In genomic region chr1:234479866-234480265, GRCh38 we compare ENCODE assay signal across 29 cellular contexts. TPM values are rescaled to one million over a fixed set of nuclear protein-coding genes. Genes with fewer than 3 reads are reported as not detected.
DNase-seq lines count a peak whose midpoint lies in the region; ATAC-seq, FAIRE-seq and TF ChIP-seq lines count a peak whose summit lies in the region.
"Had no signal": no experiment of that assay in that cellular context is flagged by ENCODE, and none has a peak within 500 bp of the region (broad histone marks: within the 10 kb centered on the region; RNA-seq: fewer than 3 reads in every experiment).

No MANE protein-coding gene starts in this region.

- no peaks in the 10 kb centered on the region for H3K9me3 ChIP-seq in OCI-LY7 (ENCODE audit: low read length)
- H3K9me3 ChIP-seq: A549, gastrocnemius medialis, HAP-1, Peyer's patch, prostate gland, thoracic aorta, vagina had no signal

- H4K20me1 ChIP-seq in OCI-LY7 (ENCODE audit: insufficient read depth, low read length) = no peaks in the 10 kb centered on the region

- H3K4me3 ChIP-seq in OCI-LY7 (ENCODE audit: low read depth, low read length, poor library complexity, severe bottlenecking) = no peak overlapping the region

- no peak for ATAC-seq in HG03571 (IDR thresholded peaks at IDR 0.05; ENCODE audit: unreplicated experiment)
- ATAC-seq: gastrocnemius medialis; stimulated activated naive CD8-positive, alpha-beta T cell treated with anti-CD3 and anti-CD28 coated beads, Interleukin-15, amount 100 ng/mL, for 72 hours had no signal

- peaks cover 31% of the 10 kb centered on the region for H3K4me1 Mint-ChIP-seq in activated naive CD4-positive, alpha-beta T cell treated with anti-CD3 and anti-CD28 coated beads, Interleukin-2, amount 10 ng/mL, durations not matched to agents 7 days and 5 days
- peaks cover 16 to 31% of the 10 kb centered on the region in 2 donors for H3K4me1 Mint-ChIP-seq in immature natural killer cell
- peaks cover 12% of the 10 kb centered on the region for H3K4me1 Mint-ChIP-seq in osteocyte (ENCODE audit: unreplicated experiment)

- DNase-seq in activated naive CD4-positive, alpha-beta T cell treated with anti-CD3 and anti-CD28 coated beads, Interleukin-2, amount 10 ng/mL, durations not matched to agents 7 days and 5 days = no peak
- DNase-seq in activated naive CD4-positive, alpha-beta T cell (lab: John Stamatoyannopoulos, UW) = no peak
- DNase-seq in OCI-LY7 (ENCODE audit: low spot score) (no peak), immature natural killer cell (no peak), osteocyte (ENCODE audit: extremely low spot score, unreplicated experiment) (no peak), DMS79 (lab: John Stamatoyannopoulos, UW) (no peak), HTR-8/SVneo (ENCODE audit: insufficient read length, low spot score) (no peak)
- DNase-seq: activated CD4-positive, alpha-beta T cell treated with anti-CD3 and anti-CD28 coated beads for 4 hours; activated naive CD4-positive, alpha-beta T cell treated with Interleukin-2 at 50 U/mL for 16 hours; activated T-cell treated with anti-CD3 and anti-CD28 coated beads, Interleukin-2, amount 50 U/mL, for 4 hours; AML-193; DMS153; gastrocnemius medialis; NCI-H146; NCI-H446; NCI-H748 treated with DMSO at 0.1 percent for 48 hours; nucleus accumbens; Peyer's patch; stimulated activated CD4-positive, alpha-beta T cell treated with anti-CD3 and anti-CD28 coated beads, Interleukin-12 subunit alpha, Interleukin-12 subunit beta, amount 100 ng/mL, for 4 hours; stimulated activated CD4-positive, alpha-beta T cell treated with anti-CD3 and anti-CD28 coated beads, Interleukin-2, amount 100 ng/mL, for 48 hours; stimulated activated naive CD8-positive, alpha-beta T cell treated with anti-CD3 and anti-CD28 coated beads, Interleukin-15, amount 100 ng/mL, for 72 hours; T-helper 9 cell had no signal

- CTCF ChIA-PET in activated naive CD4-positive, alpha-beta T cell treated with anti-CD3 and anti-CD28 coated beads, Interleukin-2, amount 10 ng/mL, durations not matched to agents 7 days and 5 days (lab: Charles Lee) = interaction anchor here (0.6 to 3.3 kb wide), 3 partner anchors 8 to 626 kb away, joined by 3 to 16 read pairs (median 3); no protein-coding TSS in a partner anchor
- CTCF ChIA-PET in OCI-LY7 (lab: Charles Lee; ENCODE audit: unreplicated experiment) = no interaction called here

- H3K27ac Mint-ChIP-seq in activated naive CD4-positive, alpha-beta T cell treated with anti-CD3 and anti-CD28 coated beads, Interleukin-2, amount 10 ng/mL, durations not matched to agents 7 days and 5 days = no peak overlapping the region
- H3K27ac Mint-ChIP-seq in immature natural killer cell (no peak overlapping the region), osteocyte (ENCODE audit: unreplicated experiment) (no peak overlapping the region)
- H3K27ac Mint-ChIP-seq: stimulated activated naive CD8-positive, alpha-beta T cell treated with anti-CD3 and anti-CD28 coated beads, Interleukin-15, amount 100 ng/mL, for 72 hours had no signal

- peak overlapping the region; percentile 60; the same call in 1 of the 2 replicates for H2AFZ ChIP-seq in OCI-LY7 (ENCODE audit: low read length)

- intact Hi-C loops in OCI-LY7 (cut with micrococcal nuclease; ENCODE audit: unreplicated experiment) = loop anchor here (5.0 to 10.0 kb wide), 3 partner anchors 158 to 1665 kb away; partner anchors contain the start of genes B3GALNT2 and GPR137B

- peaks cover 28% of the 10 kb centered on the region for H3K79me2 ChIP-seq in OCI-LY7 (ENCODE audit: insufficient read depth, low read depth, low read length)

- no peak for FAIRE-seq in HTR-8/SVneo (lab: Jason Lieb, UNC)
- FAIRE-seq: A549, colon had no signal

- peaks cover 3% of the 10 kb centered on the region for H3K36me3 Mint-ChIP-seq in activated naive CD4-positive, alpha-beta T cell treated with anti-CD3 and anti-CD28 coated beads, Interleukin-2, amount 10 ng/mL, durations not matched to agents 7 days and 5 days
- H3K36me3 Mint-ChIP-seq in immature natural killer cell = no peaks in the 10 kb centered on the region
- no peaks in the 10 kb centered on the region for H3K36me3 Mint-ChIP-seq in osteocyte (ENCODE audit: unreplicated experiment)

- no peaks in the 10 kb centered on the region for H3K9me3 Mint-ChIP-seq in activated naive CD4-positive, alpha-beta T cell treated with anti-CD3 and anti-CD28 coated beads, Interleukin-2, amount 10 ng/mL, durations not matched to agents 7 days and 5 days
- no peaks in the 10 kb centered on the region for H3K9me3 Mint-ChIP-seq in immature natural killer cell
- H3K9me3 Mint-ChIP-seq in osteocyte (ENCODE audit: unreplicated experiment) = no peaks in the 10 kb centered on the region
- H3K9me3 Mint-ChIP-seq: activated T-cell treated with anti-CD3 and anti-CD28 coated beads, Interleukin-2, amount 50 U/mL, for 4 hours; stimulated activated naive CD8-positive, alpha-beta T cell treated with anti-CD3 and anti-CD28 coated beads, Interleukin-15, amount 100 ng/mL, for 72 hours had no signal

- H3K36me3 ChIP-seq in OCI-LY7 (ENCODE audit: insufficient read depth, low read length) = no peaks in the 10 kb centered on the region; the same call in 1 of the 2 replicates
- H3K36me3 ChIP-seq: gastrocnemius medialis, HAP-1, Peyer's patch, prostate gland, thoracic aorta, vagina had no signal

- POLR2A ChIA-PET in OCI-LY7 (lab: Charles Lee) = interaction anchor here (0.6 to 2.8 kb wide), 11 partner anchors 9 to 1677 kb away, joined by 3 to 9 read pairs (median 3); no protein-coding TSS in a partner anchor

- H3K27me3 Mint-ChIP-seq in activated naive CD4-positive, alpha-beta T cell treated with anti-CD3 and anti-CD28 coated beads, Interleukin-2, amount 10 ng/mL, durations not matched to agents 7 days and 5 days = peaks cover 30% of the 10 kb centered on the region
- peaks cover 5 to 8% (median 8%) of the 10 kb centered on the region in 3 donors for H3K27me3 Mint-ChIP-seq in immature natural killer cell (ENCODE audit: low read depth in 3 of 3)
- H3K27me3 Mint-ChIP-seq in osteocyte (ENCODE audit: unreplicated experiment) = peaks cover 29% of the 10 kb centered on the region

- peaks cover 42% of the 10 kb centered on the region for H3K4me1 ChIP-seq in OCI-LY7 (ENCODE audit: insufficient read depth, low read length, poor library complexity, severe bottlenecking)
- H3K4me1 ChIP-seq: prostate gland had no signal

- no peak overlapping the region for H3K27ac ChIP-seq in OCI-LY7 (ENCODE audit: low read depth, low read length, poor library complexity, severe bottlenecking)
- H3K27ac ChIP-seq: thoracic aorta, vagina had no signal

- TF ChIP-seq CTCF in OCI-LY7 (conservative IDR thresholded peaks at IDR 0.05; ENCODE audit: low read length) (no peak), osteocyte (IDR thresholded peaks at IDR 0.05) (no peak)

- H3K9me2 ChIP-seq in OCI-LY7 (ENCODE audit: insufficient read depth, low read length) = no peaks in the 10 kb centered on the region

- H3K4me3 Mint-ChIP-seq in activated naive CD4-positive, alpha-beta T cell treated with anti-CD3 and anti-CD28 coated beads, Interleukin-2, amount 10 ng/mL, durations not matched to agents 7 days and 5 days = peak overlapping the region; percentile 8
- peak overlapping the region; percentile 10 to 80 (median 75) for H3K4me3 Mint-ChIP-seq in immature natural killer cell
- peak overlapping the region; percentile 65 for H3K4me3 Mint-ChIP-seq in osteocyte (ENCODE audit: unreplicated experiment)

- peak overlapping the region; percentile 61; the same call in 1 of the 2 replicates for H3K4me2 ChIP-seq in OCI-LY7 (ENCODE audit: low read length)

- no TSS peak for BruUV-seq in OCI-LY7 (replicated peaks; lab: Mats Ljungman, UMichigan)

RNA-seq across cellular contexts. Expression of gene TARBP1, which starts 0.9 kb away (rescaled TPM):
- total RNA-seq in OCI-LY7 (2014; rRNA removed; shearing (Covaris generic)) = 30.0 and 30.5 TPM in 2 replicates
- total RNA-seq in OCI-LY7 (2022) (49.8 and 61.7 TPM in 2 replicates), osteocyte (19.0 and 21.4 TPM in 2 replicates)
- 10 to 100 TPM in 1 of 3 donors, 1 to 10 TPM in 2; 4.7 to 11.1 (median 7.0) TPM for polyA plus RNA-seq in immature natural killer cell

Comparison
In these comparisons a context has a peak if more than half of its experiments do, and no peak if none do; other contexts are left out.
1. H3K4me3 Mint-ChIP-seq: peak in every context shown above with its lines; median percentile 75 in immature natural killer cell; 65 in osteocyte; 8 in activated naive CD4-positive, alpha-beta T cell treated with anti-CD3 and anti-CD28 coated beads, Interleukin-2, amount 10 ng/mL, durations not matched to agents 7 days and 5 days.